In the genomic region with DNA sequence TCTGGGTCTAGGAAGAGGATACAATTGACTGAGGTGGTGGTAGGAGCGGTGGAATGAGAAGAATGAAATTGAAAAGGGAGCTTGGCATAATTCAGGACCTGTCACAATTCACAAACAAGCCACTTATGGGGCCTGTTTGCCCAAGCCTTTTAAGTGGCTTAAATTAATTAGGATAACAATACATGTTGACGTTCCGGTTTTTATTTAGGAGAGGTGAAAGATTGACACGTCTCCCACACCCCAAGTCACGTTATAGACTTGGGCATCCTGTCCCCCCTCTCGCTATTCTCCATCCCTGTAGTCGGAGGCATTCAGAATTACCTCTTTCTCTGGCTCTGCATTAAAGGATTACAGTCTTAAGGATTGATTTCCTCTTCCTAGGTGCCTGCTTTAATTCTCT, we compare ENCODE assay signal across 9 cellular contexts. TPM values are rescaled to one million over a fixed set of nuclear protein-coding genes. Genes with fewer than 3 reads are reported as not detected.
DNase-seq lines count a peak whose midpoint lies in the region; ATAC-seq and TF ChIP-seq lines count a peak whose summit lies in the region.
"Had no signal": no experiment of that assay in that cellular context is flagged by ENCODE, and none has a peak within 500 bp of the region (broad histone marks: within the 10 kb centered on the region; RNA-seq: fewer than 3 reads in every experiment).

No MANE protein-coding gene starts in this region.

- H3F3A ChIP-seq in DOHH2 (ENCODE audit: control insufficient read depth, insufficient read depth): no peaks in the 10 kb centered on the region

- H3K27me3 Mint-ChIP-seq in effector memory CD8-positive, alpha-beta T cell: peaks cover 0 to 6% of the 10 kb centered on the region in 2 donors
- peaks cover 14% of the 10 kb centered on the region for H3K27me3 Mint-ChIP-seq in osteocyte (ENCODE audit: unreplicated experiment)

- peaks cover 20 to 28% of the 10 kb centered on the region in 2 donors for H3K4me1 Mint-ChIP-seq in effector memory CD8-positive, alpha-beta T cell (ENCODE audit: low read depth in 2 of 2)
- peaks cover 22% of the 10 kb centered on the region for H3K4me1 Mint-ChIP-seq in osteocyte (ENCODE audit: unreplicated experiment)

- TF ChIP-seq CTCF in DOHH2 (IDR thresholded peaks at IDR 0.05; ENCODE audit: low read depth, low read length, poor library complexity, severe bottlenecking) (no peak), osteocyte (IDR thresholded peaks at IDR 0.05) (no peak)

- DNase-seq in NT2/D1 (ENCODE audit: low read depth, low spot score): no peak
- DNase-seq in effector memory CD8-positive, alpha-beta T cell: no peak
- DNase-seq in osteocyte (ENCODE audit: extremely low spot score, unreplicated experiment): no peak
- DNase-seq in cerebellar nuclear complex (lab: John Stamatoyannopoulos, UW): no peak

- H3K9me2 ChIP-seq in DOHH2 (replicated peaks; ENCODE audit: control insufficient read depth, low read length): no peaks in the 10 kb centered on the region; the same call in 1 of the 2 replicates

- no peak overlapping the region for H3K9ac ChIP-seq in NT2/D1 (ENCODE audit: insufficient read length, low read depth)

- H3K4me3 ChIP-seq in DOHH2 (ENCODE audit: low read length) (peak overlapping the region; percentile 82), NT2/D1 (ENCODE audit: insufficient read length, low read depth) (peak overlapping the region; percentile 74)

- H3K79me2 ChIP-seq in DOHH2 (ENCODE audit: control insufficient read depth, low read length): no peaks in the 10 kb centered on the region

- ATAC-seq in effector memory CD8-positive, alpha-beta T cell (replicated peaks): no peak
- no peak for ATAC-seq in GM21447 (IDR thresholded peaks at IDR 0.05; ENCODE audit: unreplicated experiment)
- ATAC-seq in HG03460 (IDR thresholded peaks at IDR 0.05; ENCODE audit: unreplicated experiment): no peak
- no peak for ATAC-seq in GM21529 (IDR thresholded peaks at IDR 0.05; ENCODE audit: unreplicated experiment)

- peaks cover 21% of the 10 kb centered on the region for H3K4me1 ChIP-seq in DOHH2 (ENCODE audit: control insufficient read depth, low read length)
- no peaks in the 10 kb centered on the region for H3K4me1 ChIP-seq in NT2/D1 (ENCODE audit: insufficient read depth, insufficient read length)

- H4K20me1 ChIP-seq in DOHH2 (ENCODE audit: control insufficient read depth, insufficient read depth, low read depth, low read length): no peaks in the 10 kb centered on the region

- peak overlapping the region; percentile 91 to 93 for H3K4me3 Mint-ChIP-seq in effector memory CD8-positive, alpha-beta T cell
- H3K4me3 Mint-ChIP-seq in osteocyte (ENCODE audit: unreplicated experiment): peak overlapping the region; percentile 98

- H3K27me3 ChIP-seq in DOHH2 (ENCODE audit: control insufficient read depth, low read length) (no peaks in the 10 kb centered on the region), NT2/D1 (ENCODE audit: insufficient read depth, insufficient read length) (peaks cover 5% of the 10 kb centered on the region)

- H3K4me2 ChIP-seq in DOHH2 (ENCODE audit: low read length): peak overlapping the region; percentile 85

- H3K27ac ChIP-seq in DOHH2 (ENCODE audit: low read depth, low read length): no peak overlapping the region

- H3K36me3 ChIP-seq in DOHH2 (ENCODE audit: control insufficient read depth, low read length): no peaks in the 10 kb centered on the region
- peaks cover 7% of the 10 kb centered on the region for H3K36me3 ChIP-seq in NT2/D1 (ENCODE audit: insufficient read depth, insufficient read length, low read length)

- no peaks in the 10 kb centered on the region for H3K9me3 ChIP-seq in DOHH2 (ENCODE audit: control insufficient read depth, insufficient read depth, low read length)
- H3K9me3 ChIP-seq in NT2/D1 (ENCODE audit: insufficient read depth, low read length): no peaks in the 10 kb centered on the region

- peaks cover 19% of the 10 kb centered on the region for H3K36me3 Mint-ChIP-seq in effector memory CD8-positive, alpha-beta T cell (ENCODE audit: insufficient read depth)
- peaks cover 15% of the 10 kb centered on the region for H3K36me3 Mint-ChIP-seq in osteocyte (ENCODE audit: unreplicated experiment)

- H3K9me3 Mint-ChIP-seq in effector memory CD8-positive, alpha-beta T cell: no peaks in the 10 kb centered on the region
- H3K9me3 Mint-ChIP-seq in osteocyte (ENCODE audit: unreplicated experiment): no peaks in the 10 kb centered on the region

- peak overlapping the region; percentile 90 for H3K27ac Mint-ChIP-seq in effector memory CD8-positive, alpha-beta T cell
- peak overlapping the region; percentile 93 for H3K27ac Mint-ChIP-seq in osteocyte (ENCODE audit: unreplicated experiment)

RNA-seq across cellular contexts. Expression of a gene that starts 1.0 kb away (rescaled TPM):
- total RNA-seq in osteocyte: 186 and 198 TPM in 2 replicates

RNA-seq across cellular contexts. Expression of a gene that starts 23.6 kb away (rescaled TPM):
- not detected in 2 replicates for total RNA-seq in osteocyte
- total RNA-seq: frontal cortex had no signal

RNA-seq across cellular contexts. Expression of a gene that starts 52.3 kb away (rescaled TPM):
- 294 TPM in 2 replicates for total RNA-seq in osteocyte
